24 cellular contexts compared by ENCODE assay signal in genomic region chrX:118740276-118740889, GRCh38. TPM values are rescaled to one million over a fixed set of nuclear protein-coding genes. Genes with fewer than 3 reads are reported as not detected.
DNase-seq lines count a peak whose midpoint lies in the region; ATAC-seq, FAIRE-seq and TF ChIP-seq lines count a peak whose summit lies in the region.
"Had no signal": no experiment of that assay in that cellular context is flagged by ENCODE, and none has a peak within 500 bp of the region (broad histone marks: within the 10 kb centered on the region; RNA-seq: fewer than 3 reads in every experiment).

No MANE protein-coding gene starts in this region.

- no peaks in the 10 kb centered on the region for H3K9me3 ChIP-seq in pancreas
- H3K9me3 ChIP-seq: BE2C had no signal

- no peak overlapping the region for H3K27ac ChIP-seq in pancreas
- H3K27ac ChIP-seq: 22Rv1 had no signal

- H3K36me3 ChIP-seq in pancreas = no peaks in the 10 kb centered on the region
- H3K36me3 ChIP-seq: BE2C had no signal

- DNase-seq in ACHN = peak; percentile 22
- DNase-seq in RCC 7860 (ENCODE audit: low spot score) = peak; percentile 5
- DNase-seq in left colon = no peak
- no peak for DNase-seq in pancreas
- DNase-seq in stimulated activated CD8-positive, alpha-beta memory T cell treated with anti-CD3 and anti-CD28 coated beads, Interleukin-4, amount 100 ng/mL, for 48 hours = no peak
- DNase-seq: BE2C; Calu3; CD8-positive, alpha-beta memory T cell; DMS79 treated with DMSO at 0.1 percent for 48 hours; GF-D8; Kasumi-1; MV-4-11; NCI-H1105; NCI-H1436 treated with DMSO at 0.1 percent for 48 hours; NCI-H187 treated with DMSO at 0.1 percent for 48 hours; NCI-H2107; NCI-H524 treated with DMSO at 0.1 percent for 48 hours; NCI-H774 had no signal

- intact Hi-C loops in left colon (cut with DNase I, micrococcal nuclease) = no loop called here
- intact Hi-C loops in pancreas (cut with DNase I) = no loop called here

- H3K27me3 ChIP-seq in pancreas = no peaks in the 10 kb centered on the region
- H3K27me3 ChIP-seq: BE2C had no signal

- in situ Hi-C loops in ACHN (cut with HindIII; ENCODE audit: low pct_ligation_motif_present, low pct_unique_long_range_greater_than_20kb, low sequenced_read_pairs) = no loop called here

- H3K4me3 ChIP-seq in pancreas = no peak overlapping the region

- FAIRE-seq in RCC 7860 (lab: Jason Lieb, UNC) (no peak), pancreas (lab: Jason Lieb, UNC) (no peak)
- FAIRE-seq: GM12891, H1, HepG2 had no signal

- no peaks in the 10 kb centered on the region for H3K4me1 ChIP-seq in pancreas
- H3K4me1 ChIP-seq: BE2C had no signal

- TF ChIP-seq CTCF in pancreas (IDR thresholded peaks at IDR 0.05) = no peak

- WGBS in pancreas, 2 donors = 64 to 77% methylated on average over 5 of the region's 5 CpGs

- peak; percentile 55 for ATAC-seq in left colon
- ATAC-seq in pancreas = peak in 3 of 4 donors; percentile 30 to 70 (median 34)
- ATAC-seq in GM19035 (IDR thresholded peaks at IDR 0.05; ENCODE audit: unreplicated experiment) = no peak
- no peak for ATAC-seq in GM21825 (IDR thresholded peaks at IDR 0.05; ENCODE audit: unreplicated experiment)
- ATAC-seq: HepG2 had no signal

RNA-seq across cellular contexts. Expression of gene IL13RA1, which starts 13.0 kb away (rescaled TPM):
- 100 to 1,000 TPM; 101 to 112 TPM for total RNA-seq in left colon
- 10 to 100 TPM; 13.9 to 46.8 (median 23.3) TPM for total RNA-seq in pancreas
- 10 to 100 TPM in 1 of 2 donors, 1 to 10 TPM in 1; 9.2 to 12.9 TPM for polyA plus RNA-seq in pancreas
- polyA plus RNA-seq: CD8-positive, alpha-beta memory T cell had no signal

Comparison
In these comparisons a context has a peak if more than half of its experiments do, and no peak if none do; other contexts are left out.
1. DNase-seq: peak in ACHN (single experiment) and RCC 7860 (single experiment); none in left colon (0 of 2), pancreas (0 of 6) and stimulated activated CD8-positive, alpha-beta memory T cell treated with anti-CD3 and anti-CD28 coated beads, Interleukin-4, amount 100 ng/mL, for 48 hours (single experiment).
2. ATAC-seq: peak in left colon (single experiment) and pancreas (3 of 4); none in GM19035 (single experiment) and GM21825 (single experiment).